ENCODE assay signal across 1 cellular context in the genomic region with DNA sequence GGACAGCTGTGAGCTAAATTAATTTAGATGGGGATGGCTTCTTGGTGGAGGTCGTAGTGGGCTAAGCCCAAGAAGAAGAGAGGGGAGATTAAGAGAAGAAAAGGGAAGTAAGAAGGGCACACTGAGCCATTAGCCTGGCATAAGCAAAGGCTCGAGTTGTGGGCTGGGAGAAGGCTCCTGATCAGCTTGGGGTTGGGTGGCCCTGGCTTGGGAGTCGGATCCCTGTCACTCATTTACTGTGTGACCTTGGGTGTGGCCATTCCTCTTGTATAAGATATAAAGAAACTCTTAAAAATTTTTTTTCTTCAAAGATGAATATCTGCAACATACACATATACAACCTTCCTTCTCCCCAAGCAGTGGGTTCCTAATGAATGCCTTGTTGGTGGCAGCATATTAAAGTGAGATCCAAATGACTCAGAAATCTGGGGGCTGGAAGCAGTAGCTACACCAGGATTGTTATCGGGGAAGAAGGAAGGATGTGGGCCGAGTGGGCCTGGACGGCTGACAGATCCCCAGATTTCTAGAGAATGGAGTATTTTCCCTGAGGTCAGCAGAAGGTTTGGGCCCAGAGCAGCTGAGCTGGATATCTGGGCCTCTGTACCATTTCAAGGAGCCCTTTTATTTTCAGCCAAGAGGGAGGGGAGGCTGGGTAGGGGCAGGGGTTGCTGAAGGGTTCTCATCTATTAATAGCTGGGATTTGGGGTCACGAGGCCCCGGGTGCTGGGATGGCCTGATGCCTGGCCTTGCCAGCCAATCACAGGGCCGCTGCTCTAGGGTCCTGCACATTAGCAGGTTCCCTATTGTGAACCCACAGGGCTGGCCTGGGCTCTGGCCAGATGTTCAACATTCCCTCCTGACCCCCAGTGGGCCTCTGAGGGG.
TF ChIP-seq lines count a peak whose summit lies in the region.

No MANE protein-coding gene starts in this region.

TF ChIP-seq in HepG2, 621 proteins besides CTCF, POLR2A, EP300 and RAD21:
- TF ChIP-seq ZNF354B (CRISPR knock-in tag; IDR thresholded peaks at IDR 0.05) (no peak), MAFK (conservative IDR thresholded peaks at IDR 0.05 in 1 of 2, IDR thresholded peaks at IDR 0.05 in 1 of 2; ENCODE audit: low read length in 2 of 2) (peak in 1 of 2 experiments; percentile 15; a peak in 1 of 4 replicates), HES4 (CRISPR knock-in tag; IDR thresholded peaks at IDR 0.05; ENCODE audit: borderline replicate concordance) (no peak), ZNF335 (CRISPR knock-in tag; IDR thresholded peaks at IDR 0.05) (no peak), SMYD3 (CRISPR knock-in tag; IDR thresholded peaks at IDR 0.05) (no peak), ZNF501 (CRISPR knock-in tag; IDR thresholded peaks at IDR 0.05) (no peak)
- TF ChIP-seq, protein P1, sequence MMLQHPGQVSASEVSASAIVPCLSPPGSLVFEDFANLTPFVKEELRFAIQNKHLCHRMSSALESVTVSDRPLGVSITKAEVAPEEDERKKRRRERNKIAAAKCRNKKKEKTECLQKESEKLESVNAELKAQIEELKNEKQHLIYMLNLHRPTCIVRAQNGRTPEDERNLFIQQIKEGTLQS (CRISPR knock-in tag; IDR thresholded peaks at IDR 0.05) = no peak
